Comparison of ENCODE assay signal across 1 cellular context in genomic region chr4:13821522-13821921, GRCh38.
A peak's percentile ranks its signal among the peaks of the same experiment; 100 is the strongest.
TF ChIP-seq lines count a peak whose summit lies in the region.

No MANE protein-coding gene starts in this region.

TF ChIP-seq in HepG2, 621 proteins besides CTCF, POLR2A, EP300 and RAD21 (continued from another document):
- TF ChIP-seq ZBTB39 (CRISPR knock-in tag; IDR thresholded peaks at IDR 0.05) (no peak), ZBTB14 (CRISPR knock-in tag; IDR thresholded peaks at IDR 0.05) (no peak), GPBP1L1 (CRISPR knock-in tag; IDR thresholded peaks at IDR 0.05) (no peak), SMC3 (IDR thresholded peaks at IDR 0.05; ENCODE audit: low read length) (peak; percentile 4; the same call in 1 of the 2 replicates), ZNF619 (CRISPR knock-in tag; IDR thresholded peaks at IDR 0.05) (no peak), STAG1 (CRISPR knock-in tag; IDR thresholded peaks at IDR 0.05) (peak; percentile 52)
